10 cellular contexts compared by ENCODE assay signal in the genomic region with DNA sequence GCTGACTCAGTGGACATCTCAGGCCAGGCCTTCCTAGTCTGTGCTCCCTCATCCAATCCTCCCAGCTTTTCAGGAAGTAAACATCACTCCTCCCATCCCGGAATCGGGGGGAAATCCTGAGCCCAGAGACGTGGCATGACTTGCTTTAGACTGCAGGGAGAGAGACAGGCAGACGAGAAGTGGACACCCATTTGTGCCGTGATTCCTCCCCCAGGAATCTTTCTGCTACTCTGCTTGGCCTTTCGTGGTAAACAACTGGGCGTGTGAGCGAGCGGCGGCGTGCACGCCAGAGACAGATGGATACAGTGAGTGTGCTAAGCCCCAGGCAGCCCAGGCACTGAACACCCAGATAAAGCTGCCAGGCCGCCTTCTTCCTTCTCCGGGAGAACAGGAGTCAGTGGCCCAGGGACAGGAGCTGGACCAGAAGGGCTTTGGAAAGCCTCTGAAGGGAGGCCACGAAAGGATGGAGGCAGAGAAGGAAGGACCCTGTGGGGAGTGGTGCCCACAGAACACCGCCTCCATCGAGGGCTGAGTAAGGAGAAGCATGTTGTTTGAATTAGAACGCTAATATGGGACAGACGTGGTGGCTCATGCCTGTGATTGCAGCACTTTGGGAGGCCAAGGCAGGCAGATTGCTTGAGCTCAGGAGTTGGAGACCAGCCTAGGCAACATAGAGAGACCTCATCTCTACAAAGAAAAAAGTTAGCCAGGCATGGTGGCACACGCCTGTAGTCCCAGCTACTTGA. TPM values are rescaled to one million over a fixed set of nuclear protein-coding genes. Genes with fewer than 3 reads are reported as not detected.
DNase-seq lines count a peak whose midpoint lies in the region; ATAC-seq and TF ChIP-seq lines count a peak whose summit lies in the region.
"Had no signal": no experiment of that assay in that cellular context is flagged by ENCODE, and none has a peak within 500 bp of the region (broad histone marks: within the 10 kb centered on the region; RNA-seq: fewer than 3 reads in every experiment).

No MANE protein-coding gene starts in this region.

- H3K9me3 Mint-ChIP-seq in activated CD4-positive, alpha-beta memory T cell treated with anti-CD3 and anti-CD28 coated beads, Interleukin-2, amount 10 ng/mL, durations not matched to agents 7 days and 5 days: no peaks in the 10 kb centered on the region
- H3K9me3 Mint-ChIP-seq in activated naive CD4-positive, alpha-beta T cell treated with anti-CD3 and anti-CD28 coated beads, Interleukin-2, amount 50 U/mL, for 72 hours: no peaks in the 10 kb centered on the region
- H3K9me3 Mint-ChIP-seq: stimulated activated memory B cell treated with anti-CD40 and anti-IgM and Interleukin-4, amounts not matched to agents 10 μg/mL and 1 μg/mL and 100 μg/mL, for 72 hours had no signal

- no peak for TF ChIP-seq POLR2A in right lobe of liver (IDR thresholded peaks at IDR 0.05)
- TF ChIP-seq POLR2A in suprapubic skin (IDR thresholded peaks at IDR 0.05): no peak

- peak overlapping the region; percentile 18 to 48 (median 20) for H3K27ac ChIP-seq in right lobe of liver
- H3K27ac ChIP-seq in suprapubic skin: peak overlapping the region; percentile 86

- POLR2A ChIA-PET in activated CD4-positive, alpha-beta memory T cell treated with anti-CD3 and anti-CD28 coated beads, Interleukin-2, amount 10 ng/mL, durations not matched to agents 7 days and 5 days (lab: Charles Lee): no interaction called here

- peaks cover 24% of the 10 kb centered on the region for H3K27me3 Mint-ChIP-seq in activated CD4-positive, alpha-beta memory T cell treated with anti-CD3 and anti-CD28 coated beads, Interleukin-2, amount 10 ng/mL, durations not matched to agents 7 days and 5 days

- WGBS in right lobe of liver (ENCODE audit: insufficient coverage, low coverage, low lambda C conversion rate, missing lambda C conversion rate): 48% methylated on average over 6 of the region's 20 CpGs
- 36% methylated on average over 18 of the region's 20 CpGs for WGBS in suprapubic skin

- TF ChIP-seq CTCF in right lobe of liver (IDR thresholded peaks at IDR 0.05) (no peak), suprapubic skin (IDR thresholded peaks at IDR 0.05) (no peak)

- H3K9me3 ChIP-seq in right lobe of liver (no peaks in the 10 kb centered on the region), suprapubic skin (peaks cover 3% of the 10 kb centered on the region)

- DNase-seq in LHCN-M2 (ENCODE audit: low read depth) (peak; percentile 64), epidermal melanocyte (ENCODE audit: insufficient read length, low spot score) (peak; percentile 57), right lobe of liver (peak in 1 of 3 donors; percentile 52), suprapubic skin (ENCODE audit: low spot score in 2 of 2) (peak; percentile 86 to 88), NCI-H446 treated with DMSO at 0.1 percent for 48 hours (lab: John Stamatoyannopoulos, UW) (no peak)
- no peak for DNase-seq in activated CD4-positive, alpha-beta memory T cell treated with anti-CD3 and anti-CD28 coated beads, Interleukin-2, amount 10 ng/mL, durations not matched to agents 7 days and 5 days
- no peak for DNase-seq in activated naive CD4-positive, alpha-beta T cell treated with anti-CD3 and anti-CD28 coated beads, Interleukin-2, amount 50 U/mL, for 72 hours (ENCODE audit: low spot score in 2 of 2)
- no peak for DNase-seq in effector CD4-positive, alpha-beta T cell
- DNase-seq: NCI-H526 had no signal

- H3K27me3 ChIP-seq in right lobe of liver (no peaks in the 10 kb centered on the region), suprapubic skin (no peaks in the 10 kb centered on the region)

- CTCF ChIA-PET in activated CD4-positive, alpha-beta memory T cell treated with anti-CD3 and anti-CD28 coated beads, Interleukin-2, amount 10 ng/mL, durations not matched to agents 7 days and 5 days (lab: Charles Lee): interaction anchor here (0.8 kb wide), 1 partner anchor 22 kb away, joined by 4 read pairs; no protein-coding TSS in a partner anchor

- intact Hi-C loops in right lobe of liver (cut with DNase I): no loop called here

- H3K4me3 ChIP-seq in right lobe of liver (no peak overlapping the region), suprapubic skin (peak overlapping the region; percentile 18)

- H3K4me1 ChIP-seq in right lobe of liver (no peaks in the 10 kb centered on the region), suprapubic skin (peaks cover 16% of the 10 kb centered on the region)

- no peak overlapping the region for H3K27ac Mint-ChIP-seq in activated CD4-positive, alpha-beta memory T cell treated with anti-CD3 and anti-CD28 coated beads, Interleukin-2, amount 10 ng/mL, durations not matched to agents 7 days and 5 days
- H3K27ac Mint-ChIP-seq in activated naive CD4-positive, alpha-beta T cell treated with anti-CD3 and anti-CD28 coated beads, Interleukin-2, amount 50 U/mL, for 72 hours: no peak overlapping the region
- H3K27ac Mint-ChIP-seq: stimulated activated memory B cell treated with anti-CD40 and anti-IgM and Interleukin-4, amounts not matched to agents 10 μg/mL and 1 μg/mL and 100 μg/mL, for 72 hours had no signal

- H3K4me1 Mint-ChIP-seq in activated CD4-positive, alpha-beta memory T cell treated with anti-CD3 and anti-CD28 coated beads, Interleukin-2, amount 10 ng/mL, durations not matched to agents 7 days and 5 days: no peaks in the 10 kb centered on the region
- H3K4me1 Mint-ChIP-seq: stimulated activated memory B cell treated with anti-CD40 and anti-IgM and Interleukin-4, amounts not matched to agents 10 μg/mL and 1 μg/mL and 100 μg/mL, for 72 hours had no signal

- no peak for TF ChIP-seq EP300 in suprapubic skin (IDR thresholded peaks at IDR 0.05)

- H3K36me3 ChIP-seq in right lobe of liver (no peaks in the 10 kb centered on the region), suprapubic skin (no peaks in the 10 kb centered on the region)

- peak; percentile 65 to 83 (median 76) for ATAC-seq in right lobe of liver
- ATAC-seq in activated naive CD4-positive, alpha-beta T cell treated with anti-CD3 and anti-CD28 coated beads, Interleukin-2, amount 50 U/mL, for 72 hours: no peak
- ATAC-seq: stimulated activated memory B cell treated with anti-CD40 and anti-IgM and Interleukin-4, amounts not matched to agents 10 μg/mL and 1 μg/mL and 100 μg/mL, for 72 hours had no signal

- no peaks in the 10 kb centered on the region for H3K36me3 Mint-ChIP-seq in activated CD4-positive, alpha-beta memory T cell treated with anti-CD3 and anti-CD28 coated beads, Interleukin-2, amount 10 ng/mL, durations not matched to agents 7 days and 5 days (ENCODE audit: low read depth)
- no peaks in the 10 kb centered on the region for H3K36me3 Mint-ChIP-seq in activated naive CD4-positive, alpha-beta T cell treated with anti-CD3 and anti-CD28 coated beads, Interleukin-2, amount 50 U/mL, for 72 hours
- H3K36me3 Mint-ChIP-seq: stimulated activated memory B cell treated with anti-CD40 and anti-IgM and Interleukin-4, amounts not matched to agents 10 μg/mL and 1 μg/mL and 100 μg/mL, for 72 hours had no signal

- H3K4me3 Mint-ChIP-seq in activated CD4-positive, alpha-beta memory T cell treated with anti-CD3 and anti-CD28 coated beads, Interleukin-2, amount 10 ng/mL, durations not matched to agents 7 days and 5 days: no peak overlapping the region
- H3K4me3 Mint-ChIP-seq: stimulated activated memory B cell treated with anti-CD40 and anti-IgM and Interleukin-4, amounts not matched to agents 10 μg/mL and 1 μg/mL and 100 μg/mL, for 72 hours had no signal

RNA-seq across cellular contexts. Expression of a gene that starts 53.0 kb away (rescaled TPM):
- 9.4 and 10.5 TPM in 2 replicates for total RNA-seq in LHCN-M2 (2014; rRNA removed)
- polyA plus RNA-seq in LHCN-M2 (2012): 13.4 TPM
- 10 to 100 TPM; 14.1 to 25.3 (median 20.2) TPM for total RNA-seq in right lobe of liver
- 10 to 100 TPM; 14.9 to 25.0 (median 20.4) TPM for total RNA-seq in suprapubic skin
- total RNA-seq in activated CD4-positive, alpha-beta memory T cell treated with anti-CD3 and anti-CD28 coated beads, Interleukin-2, amount 10 ng/mL, durations not matched to agents 7 days and 5 days: 10 to 100 TPM; 22.1 to 22.6 TPM
- total RNA-seq in activated naive CD4-positive, alpha-beta T cell treated with anti-CD3 and anti-CD28 coated beads, Interleukin-2, amount 50 U/mL, for 72 hours: 10 to 100 TPM; 11.0 to 15.4 TPM

Comparison
In these comparisons a context has a peak if more than half of its experiments do, and no peak if none do; other contexts are left out.
1. DNase-seq: peak in LHCN-M2 (single experiment), epidermal melanocyte (single experiment) and suprapubic skin (2 of 2); none in activated CD4-positive, alpha-beta memory T cell treated with anti-CD3 and anti-CD28 coated beads, Interleukin-2, amount 10 ng/mL, durations not matched to agents 7 days and 5 days (single experiment), activated naive CD4-positive, alpha-beta T cell treated with anti-CD3 and anti-CD28 coated beads, Interleukin-2, amount 50 U/mL, for 72 hours (0 of 2), NCI-H446 treated with DMSO at 0.1 percent for 48 hours (single experiment) and effector CD4-positive, alpha-beta T cell (single experiment).
2. ATAC-seq: peak in right lobe of liver (4 of 4); none in activated naive CD4-positive, alpha-beta T cell treated with anti-CD3 and anti-CD28 coated beads, Interleukin-2, amount 50 U/mL, for 72 hours (0 of 2).